ENCODE assay signal across 18 cellular contexts in the genomic region with DNA sequence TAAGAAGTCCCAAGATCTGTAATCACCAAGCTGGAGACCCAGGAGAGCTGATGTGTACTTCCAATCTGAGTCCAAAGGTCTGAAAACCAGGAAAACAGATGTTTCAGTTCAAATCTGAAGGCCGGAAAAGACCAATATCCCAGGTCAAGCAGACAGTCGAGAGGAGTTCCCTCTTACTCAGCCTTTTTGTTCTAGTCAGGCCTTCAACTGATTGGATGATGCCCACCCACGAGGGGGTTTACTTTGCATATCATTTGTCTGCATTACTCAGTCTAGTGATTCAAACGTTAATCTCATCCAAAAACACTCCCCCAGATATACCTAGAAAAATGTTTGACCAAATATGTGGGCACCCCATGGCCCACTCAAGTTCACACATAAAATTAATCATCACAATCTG.
"Had no signal": no experiment of that assay in that cellular context is flagged by ENCODE, and none has a peak within 500 bp of the region (broad histone marks: within the 10 kb centered on the region; RNA-seq: fewer than 3 reads in every experiment).

No MANE protein-coding gene starts in this region.

- ATAC-seq: activated CD8-positive, alpha-beta memory T cell treated with anti-CD3 and anti-CD28 coated beads, Interleukin-2, amount 10 ng/mL, durations not matched to agents 7 days and 5 days; foreskin keratinocyte; lower lobe of right lung had no signal

- H3K9me3 ChIP-seq: colonic mucosa, esophagus squamous epithelium, lower lobe of right lung, thyroid gland, uterus had no signal

- H3K27me3 Mint-ChIP-seq: activated CD8-positive, alpha-beta memory T cell treated with anti-CD3 and anti-CD28 coated beads, Interleukin-2, amount 10 ng/mL, durations not matched to agents 7 days and 5 days; naive B cell had no signal

- H3K27ac Mint-ChIP-seq: activated CD8-positive, alpha-beta memory T cell treated with anti-CD3 and anti-CD28 coated beads, Interleukin-2, amount 10 ng/mL, durations not matched to agents 7 days and 5 days; activated T-helper 1 cell treated with anti-CD3 and anti-CD28 coated beads, Interleukin-12 subunit alpha, Interleukin-12 subunit beta, Interleukin-2, Interleukin-4 antibody, amounts not matched to agents 30 ng/mL and 10 ng/mL and 1 ng/mL, durations not matched to agents 14 hours and 24 hours and 36 hours had no signal

- H3K27me3 ChIP-seq: colonic mucosa, esophagus squamous epithelium, foreskin keratinocyte, SJSA1, thyroid gland, uterus had no signal

- DNase-seq: activated CD4-positive, alpha-beta T cell treated with anti-CD3 and anti-CD28 coated beads for 4 hours; activated CD8-positive, alpha-beta memory T cell treated with anti-CD3 and anti-CD28 coated beads, Interleukin-2, amount 10 ng/mL, durations not matched to agents 7 days and 5 days; caudate nucleus; colonic mucosa; esophagus squamous epithelium; foreskin keratinocyte; immature natural killer cell; lower lobe of right lung; midbrain; naive B cell; retina; T-helper 9 cell; thyroid gland; uterus had no signal

- H3K36me3 Mint-ChIP-seq: activated CD8-positive, alpha-beta memory T cell treated with anti-CD3 and anti-CD28 coated beads, Interleukin-2, amount 10 ng/mL, durations not matched to agents 7 days and 5 days; immature natural killer cell; naive B cell had no signal

- H3K9me3 Mint-ChIP-seq: activated T-helper 1 cell treated with anti-CD3 and anti-CD28 coated beads, Interleukin-12 subunit alpha, Interleukin-12 subunit beta, Interleukin-2, Interleukin-4 antibody, amounts not matched to agents 30 ng/mL and 10 ng/mL and 1 ng/mL, durations not matched to agents 14 hours and 24 hours and 36 hours; immature natural killer cell; naive B cell had no signal

- H3K36me3 ChIP-seq: colonic mucosa, esophagus squamous epithelium, lower lobe of right lung, SJSA1, thyroid gland, uterus had no signal

- H3K4me3 ChIP-seq: colonic mucosa, esophagus squamous epithelium, lower lobe of right lung, SJSA1, skin epidermis, thyroid gland, uterus had no signal

- H3K27ac ChIP-seq: colonic mucosa, esophagus squamous epithelium, foreskin keratinocyte, lower lobe of right lung, parathyroid adenoma, SJSA1, skin epidermis, thyroid gland, uterus had no signal

- H3K4me3 Mint-ChIP-seq: activated CD8-positive, alpha-beta memory T cell treated with anti-CD3 and anti-CD28 coated beads, Interleukin-2, amount 10 ng/mL, durations not matched to agents 7 days and 5 days; activated T-helper 1 cell treated with anti-CD3 and anti-CD28 coated beads, Interleukin-12 subunit alpha, Interleukin-12 subunit beta, Interleukin-2, Interleukin-4 antibody, amounts not matched to agents 30 ng/mL and 10 ng/mL and 1 ng/mL, durations not matched to agents 14 hours and 24 hours and 36 hours; immature natural killer cell; naive B cell had no signal

- H3K4me1 ChIP-seq: parathyroid adenoma, uterus had no signal
